In genomic region chrX:37380256-37380655, GRCh38 we compare ENCODE assay signal across 14 cellular contexts. TPM values are rescaled to one million over a fixed set of nuclear protein-coding genes. Genes with fewer than 3 reads are reported as not detected.
DNase-seq lines count a peak whose midpoint lies in the region; ATAC-seq, FAIRE-seq and TF ChIP-seq lines count a peak whose summit lies in the region.
"Had no signal": no experiment of that assay in that cellular context is flagged by ENCODE, and none has a peak within 500 bp of the region (broad histone marks: within the 10 kb centered on the region; RNA-seq: fewer than 3 reads in every experiment).

No MANE protein-coding gene starts in this region.

- H2AFZ ChIP-seq in HCT116 (ENCODE audit: low read depth, low read length, poor library complexity, severe bottlenecking) (no peak overlapping the region), PC-9 (no peak overlapping the region), endothelial cell of umbilical vein (ENCODE audit: low read depth, low read length) (no peak overlapping the region)

- ATAC-seq in HCT116 (no peak), gastrocnemius medialis (no peak), HG03469 (IDR thresholded peaks at IDR 0.05; ENCODE audit: unreplicated experiment) (no peak), GM21619 (IDR thresholded peaks at IDR 0.05; ENCODE audit: unreplicated experiment) (no peak)
- ATAC-seq: CD8-positive, alpha-beta T cell had no signal

- RAD21 ChIA-PET in HCT116 (lab: Charles Lee; ENCODE audit: low non-redundant PET in 1 of 2, low total read pairs in 2 of 2, uncharacterized antibody in 2 of 2, unreplicated experiment in 2 of 2), result no interaction called here

- no peak for FAIRE-seq in endothelial cell of umbilical vein (lab: Jason Lieb, UNC)
- FAIRE-seq: A204.1, GM18507 had no signal

- H3F3A ChIP-seq in PC-9 (ENCODE audit: insufficient read depth, low read depth), result peaks cover 6% of the 10 kb centered on the region; the same call in 1 of the 2 replicates

- no peaks in the 10 kb centered on the region for H3K27me3 ChIP-seq in HCT116 (ENCODE audit: insufficient read depth, low read length)
- H3K27me3 ChIP-seq in PC-9 (ENCODE audit: insufficient read depth, low read depth), result no peaks in the 10 kb centered on the region
- no peaks in the 10 kb centered on the region for H3K27me3 ChIP-seq in endothelial cell of umbilical vein (ENCODE audit: control insufficient read depth in 2 of 2, insufficient read depth in 2 of 2, low read length in 2 of 2)
- H3K27me3 ChIP-seq in gastrocnemius medialis, result no peaks in the 10 kb centered on the region

- no peaks in the 10 kb centered on the region for H3K9me1 ChIP-seq in endothelial cell of umbilical vein (replicated peaks; ENCODE audit: control insufficient read depth, extremely low read depth, insufficient read depth, low read length)

- BruUV-seq in HCT116 (replicated peaks; lab: Mats Ljungman, UMichigan), result no TSS peak
- no TSS peak for BruUV-seq in PC-9 (replicated peaks; lab: Mats Ljungman, UMichigan)
- no TSS peak for BruUV-seq in endothelial cell of umbilical vein (replicated peaks; lab: Mats Ljungman, UMichigan)

- H3K27ac ChIP-seq in HCT116 (ENCODE audit: low read depth, low read length) (no peak overlapping the region), PC-9 (0 out of 2 replicates have a peak overlapping the region, but pooled peaks have one; percentile 26), endothelial cell of umbilical vein (ENCODE audit: insufficient read depth, low read depth, low read length) (peak overlapping the region; percentile 53), gastrocnemius medialis (peak overlapping the region; percentile 58 to 81 (median 69))

- H3K9me3 ChIP-seq in HCT116 (ENCODE audit: control insufficient read depth in 1 of 2, insufficient read depth in 1 of 2, low read depth in 1 of 2, low read length in 2 of 2) (no peaks in the 10 kb centered on the region), PC-9 (ENCODE audit: insufficient read depth, low read depth) (no peaks in the 10 kb centered on the region), endothelial cell of umbilical vein (replicated peaks; ENCODE audit: control insufficient read depth, insufficient read depth, low read length) (no peaks in the 10 kb centered on the region), gastrocnemius medialis (no peaks in the 10 kb centered on the region)

- dilution Hi-C loops in endothelial cell of umbilical vein (cut with MboI; ENCODE audit: extremely low pct_ligation_motif_present, low sequenced_read_pairs), result no loop called here

- H3K4me3 ChIP-seq in HCT116 (replicated peaks in 1 of 2; ENCODE audit: low read depth in 1 of 2, low read length in 2 of 2) (0 out of 4 replicates have a peak overlapping the region, but pooled peaks of 1 of the 2 experiments have one; percentile 27), PC-9 (no peak overlapping the region), endothelial cell of umbilical vein (replicated peaks in 1 of 3; ENCODE audit: insufficient read depth in 1 of 3, low read depth in 1 of 3, low read length in 3 of 3) (no peak overlapping the region), gastrocnemius medialis (no peak overlapping the region)

- no peak for TF ChIP-seq POLR2A in HCT116 (IDR thresholded peaks at IDR 0.05; ENCODE audit: borderline replicate concordance, extremely low read depth, insufficient read depth, insufficient read length)
- TF ChIP-seq POLR2A in endothelial cell of umbilical vein (IDR thresholded peaks at IDR 0.05; ENCODE audit: low read depth, low read length), result no peak
- TF ChIP-seq POLR2A in gastrocnemius medialis (IDR thresholded peaks at IDR 0.05), result no peak

- POLR2A ChIA-PET in HCT116 (lab: Charles Lee), result no interaction called here
- POLR2A ChIA-PET in PC-9 (lab: Charles Lee; ENCODE audit: unreplicated experiment), result no interaction called here
- POLR2A ChIA-PET in endothelial cell of umbilical vein (lab: Charles Lee), result no interaction called here

- in situ Hi-C loops in gastrocnemius medialis (cut with MboI; ENCODE audit: low sequenced_read_pairs in 4 of 4), result no loop called here

- H3K9me2 ChIP-seq in HCT116 (ENCODE audit: insufficient read depth) (no peaks in the 10 kb centered on the region), PC-9 (ENCODE audit: insufficient read depth) (no peaks in the 10 kb centered on the region)

- CTCF ChIA-PET in HCT116 (lab: Charles Lee), result no interaction called here
- CTCF ChIA-PET in PC-9 (lab: Charles Lee), result no interaction called here
- CTCF ChIA-PET in endothelial cell of umbilical vein (lab: Charles Lee), result interaction anchor here (1.0 to 1.2 kb wide), 2 partner anchors 8 to 25 kb away, joined by 3 to 5 read pairs; no protein-coding TSS in a partner anchor

- H3K36me3 ChIP-seq in HCT116 (ENCODE audit: control insufficient read depth in 1 of 2, insufficient read depth in 2 of 2, low read length in 2 of 2) (no peaks in the 10 kb centered on the region), PC-9 (ENCODE audit: low read depth) (no peaks in the 10 kb centered on the region; the same call in 1 of the 2 replicates), endothelial cell of umbilical vein (ENCODE audit: control insufficient read depth in 2 of 2, extremely low read depth in 1 of 2, insufficient read depth in 2 of 2, low read length in 2 of 2) (no peaks in the 10 kb centered on the region), gastrocnemius medialis (no peaks in the 10 kb centered on the region)

- no peak for TF ChIP-seq CTCF in HCT116 (IDR thresholded peaks at IDR 0.05 in 2 of 3, conservative IDR thresholded peaks at IDR 0.05 in 1 of 3; ENCODE audit: borderline replicate concordance in 1 of 3, insufficient read depth in 1 of 3, low read depth in 2 of 3, low read length in 2 of 3)
- no peak for TF ChIP-seq CTCF in PC-9 (conservative IDR thresholded peaks at IDR 0.05)
- TF ChIP-seq CTCF in endothelial cell of umbilical vein (IDR thresholded peaks at IDR 0.05; ENCODE audit: extremely low read depth in 1 of 2, insufficient read depth in 1 of 2, low read depth in 1 of 2, low read length in 2 of 2), result no peak
- TF ChIP-seq CTCF in gastrocnemius medialis (IDR thresholded peaks at IDR 0.05 in 4 of 5, conservative IDR thresholded peaks at IDR 0.05 in 1 of 5), result no peak

- DNase-seq in HCT116 (ENCODE audit: low read depth, low spot score) (no peak), PC-9 (no peak), endothelial cell of umbilical vein (ENCODE audit: low read depth, low spot score) (no peak), gastrocnemius medialis (no peak), DMS53 (lab: John Stamatoyannopoulos, UW) (no peak)
- DNase-seq: CD8-positive, alpha-beta T cell; COR-L47; GF-D8; GOT3; H9 had no signal

- H3K79me2 ChIP-seq in HCT116 (ENCODE audit: insufficient read depth, low read length), result peaks cover 82% of the 10 kb centered on the region
- H3K79me2 ChIP-seq in PC-9 (ENCODE audit: low read depth), result peaks cover 46% of the 10 kb centered on the region
- H3K79me2 ChIP-seq in endothelial cell of umbilical vein (ENCODE audit: control insufficient read depth, insufficient read depth, low read length), result peaks cover 21% of the 10 kb centered on the region

- no peak for TF ChIP-seq RAD21 in HCT116 (IDR thresholded peaks at IDR 0.05; ENCODE audit: low read depth)

- 0 out of 2 replicates have a peak, but pooled peaks cover 12% of the 10 kb centered on the region for H4K20me1 ChIP-seq in HCT116 (ENCODE audit: insufficient read depth)
- H4K20me1 ChIP-seq in PC-9 (ENCODE audit: insufficient read depth), result no peaks in the 10 kb centered on the region
- H4K20me1 ChIP-seq in endothelial cell of umbilical vein (replicated peaks; ENCODE audit: control insufficient read depth, extremely low read depth, insufficient read depth, low read length), result no peaks in the 10 kb centered on the region

- no peak overlapping the region for H3K9ac ChIP-seq in HCT116 (ENCODE audit: low read length)
- H3K9ac ChIP-seq in endothelial cell of umbilical vein (replicated peaks; ENCODE audit: extremely low read depth, insufficient read depth, low read length), result no peak overlapping the region

- intact Hi-C loops in HCT116 (cut with micrococcal nuclease), result no loop called here
- intact Hi-C loops in PC-9 (cut with micrococcal nuclease; ENCODE audit: unreplicated experiment), result loop anchor here (2.0 kb wide), 1 partner anchor 65 kb away; no protein-coding TSS in a partner anchor
- intact Hi-C loops in endothelial cell of umbilical vein (cut with micrococcal nuclease), result loop anchor here (2.0 kb wide), 2 partner anchors 31 to 63 kb away; partner anchors contain the start of gene PRRG1
- intact Hi-C loops in gastrocnemius medialis (cut with DNase I; ENCODE audit: low total_unique reads), result no loop called here

- H3K4me1 ChIP-seq in HCT116 (ENCODE audit: control insufficient read depth in 1 of 2, insufficient read depth in 2 of 2, low read length in 2 of 2), result peaks cover 16 to 22% of the 10 kb centered on the region in 2 experiments
- H3K4me1 ChIP-seq in PC-9 (replicated peaks; ENCODE audit: insufficient read depth), result peaks cover 17% of the 10 kb centered on the region
- peaks cover 37% of the 10 kb centered on the region for H3K4me1 ChIP-seq in endothelial cell of umbilical vein (ENCODE audit: control insufficient read depth, extremely low read depth, insufficient read depth, low read length)
- H3K4me1 ChIP-seq in gastrocnemius medialis, result peaks cover 58 to 79% of the 10 kb centered on the region in 2 donors

- H3K4me2 ChIP-seq in HCT116 (ENCODE audit: low read length) (peak overlapping the region; percentile 62), PC-9 (no peak overlapping the region), endothelial cell of umbilical vein (ENCODE audit: insufficient read depth, low read length) (peak overlapping the region; percentile 35)

TF ChIP-seq in HCT116, 20 proteins besides CTCF, POLR2A, EP300 and RAD21:
- TF ChIP-seq POLR2AphosphoS5 (IDR thresholded peaks at IDR 0.05; ENCODE audit: low read depth, low read length), result no peak
- TF ChIP-seq TCF7L2 (IDR thresholded peaks at IDR 0.05; ENCODE audit: borderline replicate concordance, extremely low read depth, insufficient read depth, insufficient read length), result no peak
TF ChIP-seq in HCT116: peak in this region for 0.

TF ChIP-seq in endothelial cell of umbilical vein, 7 proteins besides CTCF, POLR2A, EP300 and RAD21 (continues in another document):
- TF ChIP-seq EZH2 (IDR thresholded peaks at IDR 0.05; ENCODE audit: borderline replicate concordance, low read depth, low read length, severe bottlenecking), result no peak

RNA-seq across cellular contexts. Expression of gene PRRG1, which starts 31.1 kb away (rescaled TPM):
- 16.0 TPM for total RNA-seq in HCT116 (2021; ENCODE audit: unreplicated experiment)
- polyA plus RNA-seq in HCT116 (2012), result 6.1 TPM in 2 replicates
- 23.5 and 34.4 TPM in 2 replicates for total RNA-seq in PC-9 (2021)
- 28.3 and 37.6 TPM in 2 replicates for total RNA-seq in endothelial cell of umbilical vein
- 46.3 TPM in 2 replicates for polyA plus RNA-seq in endothelial cell of umbilical vein
- 22.4 and 22.5 TPM in 2 replicates for polyA plus RNA-seq in endothelial cell of umbilical vein (2011; cell fraction: cytosol; rRNA removed)
- 29.3 and 33.3 TPM in 2 replicates for polyA plus RNA-seq in endothelial cell of umbilical vein (2011; cell fraction: nucleus; rRNA removed)
- 28.8 and 39.5 TPM in 2 replicates for polyA plus RNA-seq in endothelial cell of umbilical vein (2012)
- polyA minus RNA-seq in endothelial cell of umbilical vein, result 91.0 and 105 TPM in 2 replicates
- 10.9 TPM for polyA minus RNA-seq in endothelial cell of umbilical vein (2011; cell fraction: cytosol; rRNA and poly(A)+ RNA removed)
- 57.9 and 77.3 TPM in 2 replicates for polyA minus RNA-seq in endothelial cell of umbilical vein (2011; cell fraction: nucleus; rRNA and poly(A)+ RNA removed)
- total RNA-seq in gastrocnemius medialis, result 10 to 100 TPM in 2 of 4 donors, 1 to 10 TPM in 2; 8.2 to 20.0 (median 10.1) TPM
- total RNA-seq: CD8-positive, alpha-beta T cell had no signal

Comparison
In these comparisons a context has a peak if more than half of its experiments do, and no peak if none do; other contexts are left out.
1. intact Hi-C loops: an anchor here in PC-9 (2.0 kb wide) and endothelial cell of umbilical vein (2.0 kb wide); none called in HCT116 and gastrocnemius medialis.